In the genomic region with DNA sequence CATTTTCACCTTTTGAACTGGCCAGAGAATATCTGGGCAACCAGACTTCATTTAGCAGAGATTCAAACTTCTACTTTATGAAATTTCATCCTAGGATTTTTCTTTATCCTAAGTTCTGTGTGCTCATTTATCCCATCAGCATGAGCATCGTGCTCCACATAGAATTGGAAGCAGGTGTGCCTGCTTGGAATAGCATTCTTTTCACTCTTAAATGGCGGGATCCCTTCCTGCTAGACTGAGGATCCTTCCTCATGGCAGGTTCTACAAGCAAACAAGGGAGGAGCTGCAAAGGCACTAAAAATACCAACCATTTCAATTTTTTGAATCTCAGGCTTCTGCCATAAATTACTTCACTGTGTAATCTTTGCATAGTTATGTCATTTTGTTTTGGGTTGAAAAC, we compare ENCODE assay signal across 16 cellular contexts.
DNase-seq lines count a peak whose midpoint lies in the region; ATAC-seq and TF ChIP-seq lines count a peak whose summit lies in the region.
"Had no signal": no experiment of that assay in that cellular context is flagged by ENCODE, and none has a peak within 500 bp of the region (broad histone marks: within the 10 kb centered on the region; RNA-seq: fewer than 3 reads in every experiment).

No MANE protein-coding gene starts in this region.

- H3K27me3 Mint-ChIP-seq in Caco-2 (ENCODE audit: insufficient read depth, unreplicated experiment) (no peaks in the 10 kb centered on the region), WTC11 (ENCODE audit: low read depth) (no peaks in the 10 kb centered on the region)
- H3K27me3 Mint-ChIP-seq: CD8-positive, alpha-beta memory T cell; IgD-negative memory B cell had no signal

- H3K9me3 ChIP-seq in Caco-2 = no peaks in the 10 kb centered on the region
- no peaks in the 10 kb centered on the region for H3K9me3 ChIP-seq in hepatocyte (ENCODE audit: low read depth)
- H3K9me3 ChIP-seq: BLaER1 had no signal

- 81% methylated on average over 2 of the region's 2 CpGs for WGBS in hepatocyte (ENCODE audit: low lambda C conversion rate, missing lambda C conversion rate)

- peaks cover 7% of the 10 kb centered on the region for H3K4me1 Mint-ChIP-seq in Caco-2 (ENCODE audit: low read depth, unreplicated experiment)
- peaks cover 8% of the 10 kb centered on the region for H3K4me1 Mint-ChIP-seq in WTC11
- H3K4me1 Mint-ChIP-seq: CD8-positive, alpha-beta memory T cell had no signal

- no peaks in the 10 kb centered on the region for H3K9me2 ChIP-seq in hepatocyte (replicated peaks; ENCODE audit: insufficient read depth)

- H3K36me3 ChIP-seq in Caco-2 (ENCODE audit: control insufficient read depth, insufficient read depth, low read length) = no peaks in the 10 kb centered on the region
- no peaks in the 10 kb centered on the region for H3K36me3 ChIP-seq in hepatocyte (replicated peaks; ENCODE audit: insufficient read depth, low read depth)
- peaks cover 6% of the 10 kb centered on the region for H3K36me3 ChIP-seq in rectal smooth muscle tissue (ENCODE audit: control insufficient read depth, insufficient read depth, low read length)

- no peak for ATAC-seq in WTC11
- no peak for ATAC-seq in left lobe of liver

- H3K36me3 Mint-ChIP-seq in Caco-2 (ENCODE audit: insufficient read depth, unreplicated experiment) (peaks cover 32% of the 10 kb centered on the region), WTC11 (peaks cover 6% of the 10 kb centered on the region; the same call in 1 of the 2 replicates)

- TF ChIP-seq CTCF in Caco-2 (IDR thresholded peaks at IDR 0.05; ENCODE audit: insufficient read depth in 1 of 2, low read depth in 1 of 2, low read length in 1 of 2, severe bottlenecking in 1 of 2, unreplicated experiment in 1 of 2) = no peak
- no peak for TF ChIP-seq CTCF in WTC11 (IDR thresholded peaks at IDR 0.05)
- no peak for TF ChIP-seq CTCF in hepatocyte (IDR thresholded peaks at IDR 0.05; ENCODE audit: poor library complexity)

- no peak overlapping the region for H3K9ac ChIP-seq in rectal smooth muscle tissue (ENCODE audit: low read length)
- H3K9ac ChIP-seq: BLaER1, KMS-11 had no signal

- DNase-seq in Caco-2 = no peak
- no peak for DNase-seq in WTC11 (ENCODE audit: low spot score)
- no peak for DNase-seq in hepatocyte (ENCODE audit: low spot score)
- no peak for DNase-seq in left lobe of liver (ENCODE audit: low spot score)
- DNase-seq in posterior cingulate gyrus = no peak
- DNase-seq in amniotic stem cell (lab: John Stamatoyannopoulos, UW) = no peak
- DNase-seq: 8988T; AML-193; CD8-positive, alpha-beta memory T cell; DMS53; GF-D8; H7 had no signal

- H3K27me3 ChIP-seq in Caco-2 (replicated peaks; ENCODE audit: control insufficient read depth, insufficient read depth, low read length) = no peaks in the 10 kb centered on the region
- H3K27me3 ChIP-seq in hepatocyte = no peaks in the 10 kb centered on the region
- H3K27me3 ChIP-seq in rectal smooth muscle tissue (ENCODE audit: control insufficient read depth, insufficient read depth, low read length) = no peaks in the 10 kb centered on the region
- H3K27me3 ChIP-seq: BLaER1 had no signal

- CTCF ChIA-PET in Caco-2 (lab: Charles Lee) (no interaction called here), WTC11 (lab: Charles Lee) (no interaction called here)

- TSS peak; percentile 2 for BruUV-seq in Caco-2 (replicated peaks; lab: Mats Ljungman, UMichigan)

- no peaks in the 10 kb centered on the region for H3K9me3 Mint-ChIP-seq in Caco-2 (ENCODE audit: unreplicated experiment)
- no peaks in the 10 kb centered on the region for H3K9me3 Mint-ChIP-seq in WTC11
- H3K9me3 Mint-ChIP-seq: CD8-positive, alpha-beta memory T cell; IgD-negative memory B cell had no signal

- no peak overlapping the region for H2AFZ ChIP-seq in hepatocyte

- H3K4me3 ChIP-seq in Caco-2 (ENCODE audit: low read depth, low read length) (no peak overlapping the region), hepatocyte (no peak overlapping the region), rectal smooth muscle tissue (ENCODE audit: low read length) (no peak overlapping the region)
- H3K4me3 ChIP-seq: BLaER1 had no signal

- POLR2A ChIA-PET in Caco-2 (lab: Charles Lee) = no interaction called here
- POLR2A ChIA-PET in WTC11 (lab: Charles Lee) = no interaction called here

- intact Hi-C loops in Caco-2 (cut with micrococcal nuclease; ENCODE audit: unreplicated experiment) (no loop called here), posterior cingulate gyrus (cut with DNase I) (no loop called here)

- H3K4me1 ChIP-seq in Caco-2 (0 out of 2 replicates have a peak, but pooled peaks cover 4% of the 10 kb centered on the region), hepatocyte (ENCODE audit: insufficient read depth) (no peaks in the 10 kb centered on the region), rectal smooth muscle tissue (ENCODE audit: control insufficient read depth, insufficient read depth, low read length) (no peaks in the 10 kb centered on the region)
- H3K4me1 ChIP-seq: BLaER1 had no signal

- H3K4me2 ChIP-seq in hepatocyte = no peak overlapping the region
- H3K4me2 ChIP-seq: BLaER1, KMS-11 had no signal

- H3K27ac ChIP-seq in hepatocyte (peak overlapping the region; percentile 22), rectal smooth muscle tissue (ENCODE audit: low read depth, low read length) (peak overlapping the region; percentile 8)
- H3K27ac ChIP-seq: BLaER1, KMS-11 had no signal

- H3K27ac Mint-ChIP-seq in Caco-2 (ENCODE audit: unreplicated experiment) = peak overlapping the region; percentile 18
- peak overlapping the region; percentile 34; the same call in 1 of the 2 replicates for H3K27ac Mint-ChIP-seq in WTC11
- H3K27ac Mint-ChIP-seq: IgD-negative memory B cell had no signal

- H3K4me3 Mint-ChIP-seq in Caco-2 (ENCODE audit: unreplicated experiment) (no peak overlapping the region), WTC11 (no peak overlapping the region)
- H3K4me3 Mint-ChIP-seq: CD8-positive, alpha-beta memory T cell; IgD-negative memory B cell had no signal

- H3K79me2 ChIP-seq in hepatocyte = no peaks in the 10 kb centered on the region

- no peaks in the 10 kb centered on the region for H4K20me1 ChIP-seq in hepatocyte (ENCODE audit: insufficient read depth, poor library complexity, severe bottlenecking)
- H4K20me1 ChIP-seq: BLaER1 had no signal

TF ChIP-seq in WTC11, 78 proteins besides CTCF, POLR2A, EP300 and RAD21 (continues in another document):
- TF ChIP-seq SOX15 (CRISPR knock-in tag; IDR thresholded peaks at IDR 0.05) (no peak), HMGXB4 (CRISPR knock-in tag; IDR thresholded peaks at IDR 0.05) (no peak), ZNF138 (CRISPR knock-in tag; conservative IDR thresholded peaks at IDR 0.05) (no peak), IRF1 (CRISPR knock-in tag; IDR thresholded peaks at IDR 0.05) (no peak), CREM (CRISPR knock-in tag; IDR thresholded peaks at IDR 0.05) (no peak), ZBTB43 (CRISPR knock-in tag; IDR thresholded peaks at IDR 0.05) (no peak), OVOL2 (CRISPR knock-in tag; IDR thresholded peaks at IDR 0.05; ENCODE audit: borderline replicate concordance) (no peak), E2F5 (CRISPR knock-in tag; IDR thresholded peaks at IDR 0.05) (no peak), RORB (CRISPR knock-in tag; IDR thresholded peaks at IDR 0.05) (no peak)
- TF ChIP-seq, protein P1, sequence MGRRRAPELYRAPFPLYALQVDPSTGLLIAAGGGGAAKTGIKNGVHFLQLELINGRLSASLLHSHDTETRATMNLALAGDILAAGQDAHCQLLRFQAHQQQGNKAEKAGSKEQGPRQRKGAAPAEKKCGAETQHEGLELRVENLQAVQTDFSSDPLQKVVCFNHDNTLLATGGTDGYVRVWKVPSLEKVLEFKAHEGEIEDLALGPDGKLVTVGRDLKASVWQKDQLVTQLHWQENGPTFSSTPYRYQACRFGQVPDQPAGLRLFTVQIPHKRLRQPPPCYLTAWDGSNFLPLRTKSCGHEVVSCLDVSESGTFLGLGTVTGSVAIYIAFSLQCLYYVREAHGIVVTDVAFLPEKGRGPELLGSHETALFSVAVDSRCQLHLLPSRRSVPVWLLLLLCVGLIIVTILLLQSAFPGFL (CRISPR knock-in tag; IDR thresholded peaks at IDR 0.05; ENCODE audit: borderline replicate concordance) = no peak
